ENCODE assay signal across 15 cellular contexts in the genomic region with DNA sequence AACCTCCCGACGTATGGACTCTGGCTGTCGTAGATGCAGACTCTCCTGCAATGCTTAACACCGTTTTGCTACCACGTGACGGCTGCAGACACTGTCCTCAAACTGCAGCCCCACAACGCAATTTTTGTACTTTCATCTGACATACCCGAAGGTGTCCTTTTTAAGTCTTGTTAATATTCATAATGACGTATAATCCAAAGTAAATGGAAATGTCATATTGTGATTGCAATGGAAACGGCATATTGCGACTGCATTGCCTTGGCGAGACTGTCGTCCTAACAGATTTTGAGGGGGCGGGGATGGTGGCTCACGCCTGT.
DNase-seq lines count a peak whose midpoint lies in the region; ATAC-seq, FAIRE-seq and TF ChIP-seq lines count a peak whose summit lies in the region.
"Had no signal": no experiment of that assay in that cellular context is flagged by ENCODE, and none has a peak within 500 bp of the region (broad histone marks: within the 10 kb centered on the region; RNA-seq: fewer than 3 reads in every experiment).

No MANE protein-coding gene starts in this region.

- H3F3A ChIP-seq in DOHH2 (ENCODE audit: control insufficient read depth, insufficient read depth): peaks cover 10% of the 10 kb centered on the region
- no peaks in the 10 kb centered on the region for H3F3A ChIP-seq in OCI-LY1 (ENCODE audit: insufficient read depth, low read length)

- H3K27me3 Mint-ChIP-seq in MCF 10A (ENCODE audit: insufficient read depth, unreplicated experiment): peaks cover 16% of the 10 kb centered on the region

- no peak overlapping the region for H2BK20ac ChIP-seq in H1 (ENCODE audit: low read length)

- H2BK120ac ChIP-seq in H1 (replicated peaks; ENCODE audit: low read depth, low read length) (no peak overlapping the region), neuronal stem cell (ENCODE audit: low read depth, low read length) (no peak overlapping the region)

- peaks cover 6% of the 10 kb centered on the region for H3K4me1 Mint-ChIP-seq in MCF 10A (ENCODE audit: insufficient read depth, unreplicated experiment)

- CTCF ChIA-PET in H1 (lab: Charles Lee; ENCODE audit: partially characterized antibody): interaction anchor here (0.8 to 2.0 kb wide), 9 partner anchors 9 to 196 kb away, joined by 3 to 11 read pairs (median 4); no protein-coding TSS in a partner anchor
- CTCF ChIA-PET in MCF 10A (lab: Yijun Ruan, JAX): no interaction called here

- H3K27ac Mint-ChIP-seq in MCF 10A (ENCODE audit: low read depth, unreplicated experiment): no peak overlapping the region
- H3K27ac Mint-ChIP-seq: activated CD8-positive, alpha-beta memory T cell treated with anti-CD3 and anti-CD28 coated beads, Interleukin-2, amount 10 ng/mL, durations not matched to agents 7 days and 5 days had no signal

- H3K9me3 Mint-ChIP-seq in MCF 10A (ENCODE audit: unreplicated experiment): no peaks in the 10 kb centered on the region

- BruUV-seq in MCF 10A (replicated peaks; lab: Mats Ljungman, UMichigan): no TSS peak

- H3K36me3 Mint-ChIP-seq in MCF 10A (ENCODE audit: insufficient read depth, unreplicated experiment): no peaks in the 10 kb centered on the region

- no peak for TF ChIP-seq POLR2A in H1 (IDR thresholded peaks at IDR 0.05; ENCODE audit: control extremely low read depth in 1 of 2, low read depth in 2 of 2, low read length in 2 of 2)
- no peak for TF ChIP-seq POLR2A in gastroesophageal sphincter (IDR thresholded peaks at IDR 0.05)

- 63% methylated on average over 15 of the region's 15 CpGs; no CpG with 5 or more reads in 1 of the 2 experiments for WGBS in H1 (ENCODE audit: extremely low coverage in 1 of 2, insufficient coverage in 1 of 2, insufficient read length in 1 of 2, insufficient replicate concordance in 2 of 2, low coverage in 1 of 2, low lambda C conversion rate in 2 of 2, missing lambda C conversion rate in 1 of 2), 2 experiments
- no CpG with 5 or more reads among the region's 15 CpGs for WGBS in neuronal stem cell (ENCODE audit: extremely low coverage in 2 of 2, insufficient read length in 2 of 2, insufficient replicate concordance in 1 of 2), 2 donors
- WGBS in gastroesophageal sphincter (ENCODE audit: low coverage in 1 of 2), 2 donors: 38 to 69% methylated on average over 8 to 15 of the region's 15 CpGs

- H3K4ac ChIP-seq in H1 (replicated peaks; ENCODE audit: insufficient read length, low read depth, low read length) (no peak overlapping the region), neuronal stem cell (ENCODE audit: low read length) (no peak overlapping the region)

- DNase-seq in H1 (ENCODE audit: low read depth in 1 of 2, low spot score in 2 of 2) (no peak), neuronal stem cell (ENCODE audit: low spot score) (no peak), C1 segment of cervical spinal cord (lab: John Stamatoyannopoulos, UW) (no peak), iPS-NIHi11 (ENCODE audit: low spot score) (no peak), MCF 10A (ENCODE audit: unreplicated experiment) (no peak)
- DNase-seq: GDM1, NCI-H1694 treated with DMSO at 0.1 percent for 48 hours, WERI-Rb-1 had no signal

- TF ChIP-seq CTCF in DOHH2 (IDR thresholded peaks at IDR 0.05; ENCODE audit: low read depth, low read length, poor library complexity, severe bottlenecking) (no peak), OCI-LY1 (IDR thresholded peaks at IDR 0.05; ENCODE audit: low read length) (no peak; the same call in 1 of the 2 replicates), H1 (IDR thresholded peaks at IDR 0.05; ENCODE audit: control extremely low read depth in 1 of 3, insufficient read depth in 1 of 3, low read depth in 1 of 3, low read length in 3 of 3) (no peak), gastroesophageal sphincter (IDR thresholded peaks at IDR 0.05) (no peak), MCF 10A (IDR thresholded peaks at IDR 0.05; ENCODE audit: unreplicated experiment) (no peak)

- H4K91ac ChIP-seq in H1 (replicated peaks; ENCODE audit: insufficient read length, low read length): no peak overlapping the region
- no peak overlapping the region for H4K91ac ChIP-seq in neuronal stem cell (ENCODE audit: low read depth, low read length, poor library complexity)

- H3K79me2 ChIP-seq in DOHH2 (ENCODE audit: control insufficient read depth, low read length): no peaks in the 10 kb centered on the region
- H3K79me2 ChIP-seq in OCI-LY1 (ENCODE audit: insufficient read depth, low read length): no peaks in the 10 kb centered on the region
- no peaks in the 10 kb centered on the region for H3K79me2 ChIP-seq in H1 (ENCODE audit: control insufficient read depth in 1 of 2, insufficient read depth in 2 of 2, low read length in 2 of 2)

- no peak for TF ChIP-seq RAD21 in H1 (IDR thresholded peaks at IDR 0.05 in 1 of 2, conservative IDR thresholded peaks at IDR 0.05 in 1 of 2; ENCODE audit: low read depth in 2 of 2, low read length in 2 of 2)

- H3K27ac ChIP-seq in DOHH2 (ENCODE audit: low read depth, low read length): no peak overlapping the region
- no peak overlapping the region for H3K27ac ChIP-seq in OCI-LY1 (ENCODE audit: low read depth, low read length, poor library complexity, severe bottlenecking)
- H3K27ac ChIP-seq in H1 (ENCODE audit: low read depth, low read length): no peak overlapping the region
- H3K27ac ChIP-seq in neuronal stem cell (replicated peaks; ENCODE audit: low read length): no peak overlapping the region
- H3K27ac ChIP-seq in gastroesophageal sphincter: no peak overlapping the region
- H3K27ac ChIP-seq: WERI-Rb-1 had no signal

- H3K9me2 ChIP-seq in DOHH2 (replicated peaks; ENCODE audit: control insufficient read depth, low read length): no peaks in the 10 kb centered on the region
- no peaks in the 10 kb centered on the region for H3K9me2 ChIP-seq in OCI-LY1 (ENCODE audit: low read depth, low read length)

- H3K23ac ChIP-seq in H1 (ENCODE audit: insufficient read length) (no peak overlapping the region), neuronal stem cell (ENCODE audit: low read depth, low read length, poor library complexity) (peak overlapping the region; percentile 36)

- no peak for ATAC-seq in gastroesophageal sphincter

- H2BK15ac ChIP-seq in H1 (ENCODE audit: low read length) (0 out of 2 replicates have a peak overlapping the region, but pooled peaks have one; percentile 72), neuronal stem cell (ENCODE audit: low read length) (no peak overlapping the region)

- H4K20me1 ChIP-seq in DOHH2 (ENCODE audit: control insufficient read depth, insufficient read depth, low read depth, low read length) (no peaks in the 10 kb centered on the region), OCI-LY1 (ENCODE audit: insufficient read depth, low read length) (no peaks in the 10 kb centered on the region), H1 (replicated peaks in 1 of 2; ENCODE audit: control insufficient read depth in 1 of 2, insufficient read depth in 2 of 2, low read length in 2 of 2) (no peaks in the 10 kb centered on the region)

- H3K9ac ChIP-seq in OCI-LY1 (ENCODE audit: low read length) (no peak overlapping the region), H1 (replicated peaks in 1 of 4; ENCODE audit: extremely low read depth in 1 of 4, low read depth in 3 of 4, low read length in 3 of 4) (no peak overlapping the region; a peak in 1 of 7 replicates), neuronal stem cell (ENCODE audit: low read depth, low read length, poor library complexity) (no peak overlapping the region)

- H2BK12ac ChIP-seq in H1 (ENCODE audit: low read depth, low read length) (no peak overlapping the region), neuronal stem cell (ENCODE audit: low read length) (no peak overlapping the region)

- no peak overlapping the region for H3K56ac ChIP-seq in H1 (replicated peaks; ENCODE audit: insufficient read length, low read depth, low read length)

- FAIRE-seq in H1 (lab: Jason Lieb, UNC): no peak
- FAIRE-seq: endometrium, frontal cortex had no signal

- H3K4me3 Mint-ChIP-seq in MCF 10A (ENCODE audit: unreplicated experiment): no peak overlapping the region
- H3K4me3 Mint-ChIP-seq: activated CD8-positive, alpha-beta memory T cell treated with anti-CD3 and anti-CD28 coated beads, Interleukin-2, amount 10 ng/mL, durations not matched to agents 7 days and 5 days had no signal

- H3K79me1 ChIP-seq in H1 (ENCODE audit: low read depth, low read length) (no peaks in the 10 kb centered on the region), neuronal stem cell (ENCODE audit: low read depth, low read length) (no peaks in the 10 kb centered on the region)

- peak overlapping the region; percentile 87 for H3K4me2 ChIP-seq in DOHH2 (ENCODE audit: low read length)
- H3K4me2 ChIP-seq in OCI-LY1 (ENCODE audit: low read length): peak overlapping the region; percentile 53
- H3K4me2 ChIP-seq in H1 (ENCODE audit: insufficient read depth in 1 of 2, low read depth in 2 of 2, low read length in 2 of 2): peak overlapping the region; percentile 5 to 69; a peak in 2 of 4 replicates
- no peak overlapping the region for H3K4me2 ChIP-seq in neuronal stem cell (ENCODE audit: insufficient read depth, low read length, poor library complexity, severe bottlenecking)

- no peak overlapping the region for H4K8ac ChIP-seq in H1 (ENCODE audit: extremely low read depth, insufficient read depth, low read length)
- H4K8ac ChIP-seq in neuronal stem cell (ENCODE audit: low read depth, low read length): no peak overlapping the region

- H2AFZ ChIP-seq in OCI-LY1 (ENCODE audit: low read length) (no peak overlapping the region), H1 (ENCODE audit: low read length) (peak overlapping the region; percentile 87; the same call in 1 of the 2 replicates), neuronal stem cell (ENCODE audit: low read length) (no peak overlapping the region)

- TF ChIP-seq EP300 in H1 (IDR thresholded peaks at IDR 0.05; ENCODE audit: borderline replicate concordance in 1 of 2, low read depth in 2 of 2, low read length in 2 of 2): no peak
- TF ChIP-seq EP300 in gastroesophageal sphincter (IDR thresholded peaks at IDR 0.05): no peak

- H3K27me3 ChIP-seq in DOHH2 (ENCODE audit: control insufficient read depth, low read length) (no peaks in the 10 kb centered on the region), OCI-LY1 (ENCODE audit: insufficient read depth, low read length) (no peaks in the 10 kb centered on the region), H1 (replicated peaks in 1 of 4; ENCODE audit: control insufficient read depth in 3 of 4, extremely low read depth in 1 of 4, insufficient read depth in 3 of 4, low read length in 3 of 4) (no peaks in the 10 kb centered on the region; a peak in 1 of 7 replicates), neuronal stem cell (ENCODE audit: control insufficient read depth in 3 of 3, insufficient read depth in 3 of 3, low read depth in 1 of 3, low read length in 3 of 3) (peaks cover 0 to 5% (median 3%) of the 10 kb centered on the region in 3 experiments), gastroesophageal sphincter (peaks cover 68% of the 10 kb centered on the region)

- H2BK5ac ChIP-seq in H1 (ENCODE audit: low read depth, low read length): no peak overlapping the region
- no peak overlapping the region for H2BK5ac ChIP-seq in neuronal stem cell (ENCODE audit: low read length)

- H3K4me3 ChIP-seq in DOHH2 (ENCODE audit: low read length) (peak overlapping the region; percentile 65), OCI-LY1 (ENCODE audit: low read depth, low read length, poor library complexity, severe bottlenecking) (no peak overlapping the region), H1 (ENCODE audit: extremely low read depth in 1 of 4, insufficient read depth in 2 of 4, low read depth in 3 of 4, low read length in 4 of 4) (no peak overlapping the region; a peak in 1 of 8 replicates), neuronal stem cell (ENCODE audit: low read length in 2 of 2) (no peak overlapping the region), gastroesophageal sphincter (no peak overlapping the region)

- H3K9me3 ChIP-seq in DOHH2 (ENCODE audit: control insufficient read depth, insufficient read depth, low read length): no peaks in the 10 kb centered on the region
- H3K9me3 ChIP-seq in OCI-LY1 (ENCODE audit: low read length): no peaks in the 10 kb centered on the region
- H3K9me3 ChIP-seq in H1 (ENCODE audit: insufficient read depth in 2 of 2, low read depth in 1 of 2, low read length in 1 of 2): no peaks in the 10 kb centered on the region; a peak in 1 of 4 replicates
- H3K9me3 ChIP-seq in neuronal stem cell (replicated peaks in 1 of 2; ENCODE audit: control insufficient read depth in 2 of 2, insufficient read depth in 1 of 2, low read depth in 1 of 2, low read length in 2 of 2): no peaks in the 10 kb centered on the region
- H3K9me3 ChIP-seq in gastroesophageal sphincter: no peaks in the 10 kb centered on the region
- H3K9me3 ChIP-seq: Caco-2 had no signal

- no peaks in the 10 kb centered on the region for H3K23me2 ChIP-seq in H1 (ENCODE audit: low read depth, low read length)

- H3K14ac ChIP-seq in H1 (ENCODE audit: insufficient read length): no peak overlapping the region
- H3K14ac ChIP-seq in neuronal stem cell (ENCODE audit: low read length): no peak overlapping the region

- peaks cover 39% of the 10 kb centered on the region for H3K4me1 ChIP-seq in DOHH2 (ENCODE audit: control insufficient read depth, low read length)
- peaks cover 10% of the 10 kb centered on the region for H3K4me1 ChIP-seq in OCI-LY1 (ENCODE audit: insufficient read depth, low read length, severe bottlenecking)
- H3K4me1 ChIP-seq in H1 (replicated peaks in 1 of 4; ENCODE audit: control insufficient read depth in 3 of 4, insufficient read depth in 4 of 4, low read length in 3 of 4): no peaks in the 10 kb centered on the region; a peak in 2 of 7 replicates
- peaks cover 0 to 4% of the 10 kb centered on the region in 2 donors for H3K4me1 ChIP-seq in neuronal stem cell (ENCODE audit: control insufficient read depth in 2 of 2, insufficient read depth in 1 of 2, low read depth in 1 of 2, low read length in 2 of 2)
- peaks cover 0 to 9% (median 0%) of the 10 kb centered on the region in 3 donors for H3K4me1 ChIP-seq in gastroesophageal sphincter
- H3K4me1 ChIP-seq: Caco-2 had no signal

- no peak overlapping the region for H4K5ac ChIP-seq in H1 (ENCODE audit: insufficient read length, low read depth, low read length)

- intact Hi-C loops in MCF 10A (cut with micrococcal nuclease): no loop called here

- POLR2A ChIA-PET in H1 (lab: Charles Lee; ENCODE audit: partially characterized antibody): interaction anchor here (1.2 kb wide), 1 partner anchor 14 kb away, joined by 3 read pairs; no protein-coding TSS in a partner anchor
- POLR2A ChIA-PET in MCF 10A (lab: Yijun Ruan, JAX): no interaction called here

- H2AK5ac ChIP-seq in H1 (ENCODE audit: low read depth, low read length) (no peak overlapping the region), neuronal stem cell (ENCODE audit: low read depth, low read length) (no peak overlapping the region)

- H3K18ac ChIP-seq in H1 (ENCODE audit: extremely low read depth, low read length) (no peak overlapping the region), neuronal stem cell (ENCODE audit: low read length) (peak overlapping the region; percentile 83)

- H3K36me3 ChIP-seq in DOHH2 (ENCODE audit: control insufficient read depth, low read length): no peaks in the 10 kb centered on the region
- no peaks in the 10 kb centered on the region for H3K36me3 ChIP-seq in OCI-LY1 (ENCODE audit: insufficient read depth, low read length)
- no peaks in the 10 kb centered on the region for H3K36me3 ChIP-seq in H1 (ENCODE audit: control insufficient read depth in 2 of 4, insufficient read depth in 4 of 4, low read length in 3 of 4)
- H3K36me3 ChIP-seq in neuronal stem cell (replicated peaks in 1 of 2; ENCODE audit: control insufficient read depth in 2 of 2, insufficient read depth in 2 of 2, low read length in 2 of 2): no peaks in the 10 kb centered on the region
- no peaks in the 10 kb centered on the region for H3K36me3 ChIP-seq in gastroesophageal sphincter
- H3K36me3 ChIP-seq: WERI-Rb-1 had no signal
